Comparison of ENCODE assay signal across 21 cellular contexts in genomic region chr2:233838251-233838650, GRCh38. TPM values are rescaled to one million over a fixed set of nuclear protein-coding genes. Genes with fewer than 3 reads are reported as not detected.
A peak's percentile ranks its signal among the peaks of the same experiment; 100 is the strongest.
DNase-seq lines count a peak whose midpoint lies in the region; ATAC-seq, FAIRE-seq and TF ChIP-seq lines count a peak whose summit lies in the region.
"Had no signal": no experiment of that assay in that cellular context is flagged by ENCODE, and none has a peak within 500 bp of the region (broad histone marks: within the 10 kb centered on the region; RNA-seq: fewer than 3 reads in every experiment).

No MANE protein-coding gene starts in this region.

- POLR2A ChIA-PET in activated CD4-positive, alpha-beta T cell treated with anti-CD3 and anti-CD28 coated beads for 36 hours (lab: Charles Lee): interaction anchor here (1.3 kb wide), 1 partner anchor 10 kb away, joined by 4 read pairs; no protein-coding TSS in a partner anchor

- no peak overlapping the region for H3K4me2 ChIP-seq in astrocyte (ENCODE audit: low read length)
- no peak overlapping the region for H3K4me2 ChIP-seq in osteoblast (ENCODE audit: insufficient read depth, low read length)
- H3K4me2 ChIP-seq: hepatocyte had no signal

- H3K4me3 Mint-ChIP-seq in activated CD4-positive, alpha-beta T cell treated with anti-CD3 and anti-CD28 coated beads for 36 hours: no peak overlapping the region
- H3K4me3 Mint-ChIP-seq in CD4-positive, CD25-positive, alpha-beta regulatory T cell: no peak overlapping the region
- H3K4me3 Mint-ChIP-seq in astrocyte (ENCODE audit: unreplicated experiment): peak overlapping the region; percentile 47
- H3K4me3 Mint-ChIP-seq: activated T-helper 17 cell treated with anti-CD3 and anti-CD28 coated beads, Interleukin-2, amount 50 U/mL, for 72 hours; CD4-positive, alpha-beta T cell; natural killer cell treated with Interleukin-12 subunit alpha and Interleukin-12 subunit beta and Interleukin-15 and Interleukin-18, amount 100 ng/mL, for 72 hours had no signal

- no peak for FAIRE-seq in astrocyte (lab: Jason Lieb, UNC)
- FAIRE-seq: kidney had no signal

- intact Hi-C loops in activated CD4-positive, alpha-beta T cell treated with anti-CD3 and anti-CD28 coated beads for 36 hours (cut with DNase I, micrococcal nuclease): no loop called here

- no peaks in the 10 kb centered on the region for H3K27me3 ChIP-seq in CD4-positive, CD25-positive, alpha-beta regulatory T cell (ENCODE audit: control insufficient read depth, insufficient read depth, low read length)
- H3K27me3 ChIP-seq in astrocyte (ENCODE audit: insufficient read depth, low read length) (no peaks in the 10 kb centered on the region), osteoblast (ENCODE audit: insufficient read depth, low read length) (no peaks in the 10 kb centered on the region)
- H3K27me3 ChIP-seq: hepatocyte, thyroid gland had no signal

- H3K27ac Mint-ChIP-seq in activated CD4-positive, alpha-beta T cell treated with anti-CD3 and anti-CD28 coated beads for 36 hours: peak overlapping the region; percentile 1
- peak overlapping the region in 2 of 3 donors; percentile 7 to 86 for H3K27ac Mint-ChIP-seq in CD4-positive, CD25-positive, alpha-beta regulatory T cell
- no peak overlapping the region for H3K27ac Mint-ChIP-seq in astrocyte (ENCODE audit: unreplicated experiment)
- H3K27ac Mint-ChIP-seq: activated T-helper 17 cell treated with anti-CD3 and anti-CD28 coated beads, Interleukin-2, amount 50 U/mL, for 72 hours; CD4-positive, alpha-beta T cell; natural killer cell treated with Interleukin-12 subunit alpha and Interleukin-12 subunit beta and Interleukin-15 and Interleukin-18, amount 100 ng/mL, for 72 hours had no signal

- DNase-seq in activated CD4-positive, alpha-beta T cell treated with anti-CD3 and anti-CD28 coated beads for 36 hours: no peak
- no peak for DNase-seq in activated CD4-positive, alpha-beta T cell treated with anti-CD3 and anti-CD28 coated beads, Interleukin-2, amount 50 U/mL, for 1 hour
- no peak for DNase-seq in CD4-positive, CD25-positive, alpha-beta regulatory T cell
- DNase-seq in astrocyte (ENCODE audit: low read depth) (no peak), osteoblast (ENCODE audit: insufficient read length, low spot score, missing footprints) (no peak), UCSD-AML1 (lab: John Stamatoyannopoulos, UW; ENCODE audit: unreplicated experiment) (no peak), caudate nucleus (lab: John Stamatoyannopoulos, UW) (no peak), iPS-NIHi11 (ENCODE audit: low spot score) (no peak)
- DNase-seq: DMS53, kidney, mesendoderm, NCI-H1436, NCI-H2171, NCI-H82, thyroid gland had no signal

- peaks cover 4% of the 10 kb centered on the region for H3K4me1 ChIP-seq in CD4-positive, CD25-positive, alpha-beta regulatory T cell (ENCODE audit: control insufficient read depth, insufficient read depth, low read length, poor library complexity, severe bottlenecking)
- H3K4me1 ChIP-seq in astrocyte (ENCODE audit: insufficient read depth, low read length) (no peaks in the 10 kb centered on the region), osteoblast (ENCODE audit: insufficient read depth, low read length) (no peaks in the 10 kb centered on the region)
- H3K4me1 ChIP-seq: prostate gland, thyroid gland had no signal

- H4K20me1 ChIP-seq in astrocyte (ENCODE audit: insufficient read depth, low read length): peaks cover 19% of the 10 kb centered on the region
- H4K20me1 ChIP-seq in osteoblast (ENCODE audit: insufficient read depth, low read length): peaks cover 4% of the 10 kb centered on the region

- CTCF ChIA-PET in activated CD4-positive, alpha-beta T cell treated with anti-CD3 and anti-CD28 coated beads for 36 hours (lab: Charles Lee): interaction anchor here (0.8 kb wide), 1 partner anchor 50 kb away, joined by 3 read pairs; no protein-coding TSS in a partner anchor

- H3K79me2 ChIP-seq in astrocyte (ENCODE audit: insufficient read depth, low read length) (peaks cover 81% of the 10 kb centered on the region), osteoblast (ENCODE audit: insufficient read depth, low read length) (peaks cover 71% of the 10 kb centered on the region)

- peaks cover 2% of the 10 kb centered on the region for H3K36me3 ChIP-seq in CD4-positive, CD25-positive, alpha-beta regulatory T cell (ENCODE audit: control insufficient read depth, insufficient read depth, low read length)
- H3K36me3 ChIP-seq in astrocyte (ENCODE audit: insufficient read depth, low read length): peaks cover 39% of the 10 kb centered on the region
- peaks cover 57% of the 10 kb centered on the region for H3K36me3 ChIP-seq in osteoblast (ENCODE audit: insufficient read depth, low read length)
- H3K36me3 ChIP-seq: prostate gland, thyroid gland had no signal

- H3K36me3 Mint-ChIP-seq in activated CD4-positive, alpha-beta T cell treated with anti-CD3 and anti-CD28 coated beads for 36 hours (ENCODE audit: low read depth): peaks cover 76% of the 10 kb centered on the region
- H3K36me3 Mint-ChIP-seq in CD4-positive, CD25-positive, alpha-beta regulatory T cell: no peaks in the 10 kb centered on the region
- H3K36me3 Mint-ChIP-seq in astrocyte (ENCODE audit: low read depth, unreplicated experiment): peaks cover 14% of the 10 kb centered on the region

- H3K27ac ChIP-seq in CD4-positive, CD25-positive, alpha-beta regulatory T cell (ENCODE audit: insufficient read depth, low read length, poor library complexity, severe bottlenecking): no peak overlapping the region
- H3K27ac ChIP-seq in astrocyte (ENCODE audit: low read depth, low read length): no peak overlapping the region
- H3K27ac ChIP-seq in osteoblast (ENCODE audit: low read depth, low read length): no peak overlapping the region
- H3K27ac ChIP-seq in caudate nucleus (ENCODE audit: low read depth, low read length): no peak overlapping the region
- H3K27ac ChIP-seq: hepatocyte, prostate gland, thyroid gland had no signal

- TF ChIP-seq CTCF in astrocyte (IDR thresholded peaks at IDR 0.05; ENCODE audit: insufficient read depth, low read depth, low read length) (no peak), osteoblast (IDR thresholded peaks at IDR 0.05; ENCODE audit: extremely low read depth, low read depth, low read length) (no peak)

- no peak overlapping the region for H3K9ac ChIP-seq in astrocyte (ENCODE audit: low read length)

- no peak overlapping the region for H2AFZ ChIP-seq in astrocyte (ENCODE audit: low read depth, low read length)
- peak overlapping the region; percentile 35 for H2AFZ ChIP-seq in osteoblast (ENCODE audit: low read length)
- H2AFZ ChIP-seq: hepatocyte had no signal

- no peaks in the 10 kb centered on the region for H3K9me3 ChIP-seq in CD4-positive, CD25-positive, alpha-beta regulatory T cell (ENCODE audit: control insufficient read depth in 2 of 2, low read length in 2 of 2)
- H3K9me3 ChIP-seq in astrocyte (ENCODE audit: insufficient read depth, low read depth, low read length) (no peaks in the 10 kb centered on the region), osteoblast (ENCODE audit: low read depth, low read length) (no peaks in the 10 kb centered on the region)
- H3K9me3 ChIP-seq: prostate gland, thyroid gland had no signal

- no peak for ATAC-seq in activated CD4-positive, alpha-beta T cell treated with anti-CD3 and anti-CD28 coated beads for 36 hours
- no peak for ATAC-seq in CD4-positive, CD25-positive, alpha-beta regulatory T cell (ENCODE audit: low read depth in 2 of 2)
- ATAC-seq: activated T-helper 17 cell treated with anti-CD3 and anti-CD28 coated beads, Interleukin-2, amount 50 U/mL, for 72 hours; natural killer cell treated with Interleukin-12 subunit alpha and Interleukin-12 subunit beta and Interleukin-15 and Interleukin-18, amount 100 ng/mL, for 72 hours had no signal

- no peak overlapping the region for H3K4me3 ChIP-seq in CD4-positive, CD25-positive, alpha-beta regulatory T cell (ENCODE audit: low read depth, low read length)
- H3K4me3 ChIP-seq in astrocyte (ENCODE audit: insufficient read depth, low read depth, low read length): no peak overlapping the region
- H3K4me3 ChIP-seq in osteoblast (ENCODE audit: insufficient read depth, low read length): no peak overlapping the region
- H3K4me3 ChIP-seq: hepatocyte, prostate gland, thyroid gland had no signal

- no peaks in the 10 kb centered on the region for H3K9me3 Mint-ChIP-seq in activated CD4-positive, alpha-beta T cell treated with anti-CD3 and anti-CD28 coated beads for 36 hours (ENCODE audit: low read depth)
- no peaks in the 10 kb centered on the region for H3K9me3 Mint-ChIP-seq in CD4-positive, CD25-positive, alpha-beta regulatory T cell
- no peaks in the 10 kb centered on the region for H3K9me3 Mint-ChIP-seq in astrocyte (ENCODE audit: unreplicated experiment)
- H3K9me3 Mint-ChIP-seq: activated T-helper 17 cell treated with anti-CD3 and anti-CD28 coated beads, Interleukin-2, amount 50 U/mL, for 72 hours; CD4-positive, alpha-beta T cell; natural killer cell treated with Interleukin-12 subunit alpha and Interleukin-12 subunit beta and Interleukin-15 and Interleukin-18, amount 100 ng/mL, for 72 hours had no signal

- peaks cover 14% of the 10 kb centered on the region for H3K4me1 Mint-ChIP-seq in activated CD4-positive, alpha-beta T cell treated with anti-CD3 and anti-CD28 coated beads for 36 hours
- H3K4me1 Mint-ChIP-seq in CD4-positive, CD25-positive, alpha-beta regulatory T cell: peaks cover 0 to 30% (median 4%) of the 10 kb centered on the region in 4 donors
- H3K4me1 Mint-ChIP-seq in astrocyte (ENCODE audit: low read depth, unreplicated experiment): no peaks in the 10 kb centered on the region

- no peaks in the 10 kb centered on the region for H3K27me3 Mint-ChIP-seq in activated CD4-positive, alpha-beta T cell treated with anti-CD3 and anti-CD28 coated beads for 36 hours
- H3K27me3 Mint-ChIP-seq in CD4-positive, CD25-positive, alpha-beta regulatory T cell: no peaks in the 10 kb centered on the region
- peaks cover 4% of the 10 kb centered on the region for H3K27me3 Mint-ChIP-seq in astrocyte (ENCODE audit: low read depth, unreplicated experiment)
- H3K27me3 Mint-ChIP-seq: activated T-helper 17 cell treated with anti-CD3 and anti-CD28 coated beads, Interleukin-2, amount 50 U/mL, for 72 hours; CD4-positive, alpha-beta T cell; natural killer cell treated with Interleukin-12 subunit alpha and Interleukin-12 subunit beta and Interleukin-15 and Interleukin-18, amount 100 ng/mL, for 72 hours had no signal

RNA-seq across cellular contexts. Expression of gene HJURP, which starts 16.1 kb away (rescaled TPM):
- total RNA-seq in activated CD4-positive, alpha-beta T cell treated with anti-CD3 and anti-CD28 coated beads for 36 hours: 100 to 1,000 TPM in 1 of 2 experiments, 10 to 100 TPM in 1; 94.6 to 111 TPM
- 1.8 TPM for total RNA-seq in CD4-positive, CD25-positive, alpha-beta regulatory T cell
- polyA plus RNA-seq in CD4-positive, CD25-positive, alpha-beta regulatory T cell: 1 to 10 TPM in 2 of 4 donors, under 1 TPM in 2; 0.34 to 1.7 (median 0.98) TPM
- 2.7 and 5.9 TPM in 2 replicates for total RNA-seq in astrocyte
- 2.9 and 3.5 TPM in 2 replicates for total RNA-seq in osteoblast
- polyA plus RNA-seq: aorta had no signal

Comparison
In these comparisons a context has a peak if more than half of its experiments do, and no peak if none do; other contexts are left out.
1. RNA of gene HJURP, which starts 16.1 kb away (total RNA-seq): 94.6 to 111 TPM in activated CD4-positive, alpha-beta T cell treated with anti-CD3 and anti-CD28 coated beads for 36 hours; 2.7 to 5.9 TPM in astrocyte, 2.9 to 3.5 TPM in osteoblast and 1.8 TPM in CD4-positive, CD25-positive, alpha-beta regulatory T cell (single experiment); every median in the first group is over 10 times any median in the second.